ENCODE assay signal across 1 cellular context in the genomic region with DNA sequence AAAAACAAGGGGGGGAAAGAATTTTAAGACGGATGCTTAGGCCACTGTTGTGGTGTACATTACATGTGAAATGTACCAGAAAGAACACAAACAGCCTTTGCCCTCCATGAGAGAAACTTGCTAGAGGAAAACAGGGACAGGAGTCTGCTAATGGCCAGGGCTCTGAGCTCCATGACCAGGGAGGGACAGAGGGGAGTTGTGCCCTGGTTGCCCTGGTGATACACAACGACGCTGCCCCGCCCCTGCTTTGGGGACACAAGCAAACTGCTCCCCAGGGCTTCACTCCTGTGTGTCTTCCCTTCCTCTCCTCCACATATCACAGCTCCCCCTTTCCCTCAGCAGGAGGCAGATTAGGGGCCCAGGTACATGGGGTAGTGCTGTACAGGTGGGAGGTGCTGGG.
TF ChIP-seq lines count a peak whose summit lies in the region.

No MANE protein-coding gene starts in this region.

TF ChIP-seq in GM23338, 12 proteins besides CTCF, POLR2A, EP300 and RAD21 (continued from another document):
- TF ChIP-seq, protein P1, sequence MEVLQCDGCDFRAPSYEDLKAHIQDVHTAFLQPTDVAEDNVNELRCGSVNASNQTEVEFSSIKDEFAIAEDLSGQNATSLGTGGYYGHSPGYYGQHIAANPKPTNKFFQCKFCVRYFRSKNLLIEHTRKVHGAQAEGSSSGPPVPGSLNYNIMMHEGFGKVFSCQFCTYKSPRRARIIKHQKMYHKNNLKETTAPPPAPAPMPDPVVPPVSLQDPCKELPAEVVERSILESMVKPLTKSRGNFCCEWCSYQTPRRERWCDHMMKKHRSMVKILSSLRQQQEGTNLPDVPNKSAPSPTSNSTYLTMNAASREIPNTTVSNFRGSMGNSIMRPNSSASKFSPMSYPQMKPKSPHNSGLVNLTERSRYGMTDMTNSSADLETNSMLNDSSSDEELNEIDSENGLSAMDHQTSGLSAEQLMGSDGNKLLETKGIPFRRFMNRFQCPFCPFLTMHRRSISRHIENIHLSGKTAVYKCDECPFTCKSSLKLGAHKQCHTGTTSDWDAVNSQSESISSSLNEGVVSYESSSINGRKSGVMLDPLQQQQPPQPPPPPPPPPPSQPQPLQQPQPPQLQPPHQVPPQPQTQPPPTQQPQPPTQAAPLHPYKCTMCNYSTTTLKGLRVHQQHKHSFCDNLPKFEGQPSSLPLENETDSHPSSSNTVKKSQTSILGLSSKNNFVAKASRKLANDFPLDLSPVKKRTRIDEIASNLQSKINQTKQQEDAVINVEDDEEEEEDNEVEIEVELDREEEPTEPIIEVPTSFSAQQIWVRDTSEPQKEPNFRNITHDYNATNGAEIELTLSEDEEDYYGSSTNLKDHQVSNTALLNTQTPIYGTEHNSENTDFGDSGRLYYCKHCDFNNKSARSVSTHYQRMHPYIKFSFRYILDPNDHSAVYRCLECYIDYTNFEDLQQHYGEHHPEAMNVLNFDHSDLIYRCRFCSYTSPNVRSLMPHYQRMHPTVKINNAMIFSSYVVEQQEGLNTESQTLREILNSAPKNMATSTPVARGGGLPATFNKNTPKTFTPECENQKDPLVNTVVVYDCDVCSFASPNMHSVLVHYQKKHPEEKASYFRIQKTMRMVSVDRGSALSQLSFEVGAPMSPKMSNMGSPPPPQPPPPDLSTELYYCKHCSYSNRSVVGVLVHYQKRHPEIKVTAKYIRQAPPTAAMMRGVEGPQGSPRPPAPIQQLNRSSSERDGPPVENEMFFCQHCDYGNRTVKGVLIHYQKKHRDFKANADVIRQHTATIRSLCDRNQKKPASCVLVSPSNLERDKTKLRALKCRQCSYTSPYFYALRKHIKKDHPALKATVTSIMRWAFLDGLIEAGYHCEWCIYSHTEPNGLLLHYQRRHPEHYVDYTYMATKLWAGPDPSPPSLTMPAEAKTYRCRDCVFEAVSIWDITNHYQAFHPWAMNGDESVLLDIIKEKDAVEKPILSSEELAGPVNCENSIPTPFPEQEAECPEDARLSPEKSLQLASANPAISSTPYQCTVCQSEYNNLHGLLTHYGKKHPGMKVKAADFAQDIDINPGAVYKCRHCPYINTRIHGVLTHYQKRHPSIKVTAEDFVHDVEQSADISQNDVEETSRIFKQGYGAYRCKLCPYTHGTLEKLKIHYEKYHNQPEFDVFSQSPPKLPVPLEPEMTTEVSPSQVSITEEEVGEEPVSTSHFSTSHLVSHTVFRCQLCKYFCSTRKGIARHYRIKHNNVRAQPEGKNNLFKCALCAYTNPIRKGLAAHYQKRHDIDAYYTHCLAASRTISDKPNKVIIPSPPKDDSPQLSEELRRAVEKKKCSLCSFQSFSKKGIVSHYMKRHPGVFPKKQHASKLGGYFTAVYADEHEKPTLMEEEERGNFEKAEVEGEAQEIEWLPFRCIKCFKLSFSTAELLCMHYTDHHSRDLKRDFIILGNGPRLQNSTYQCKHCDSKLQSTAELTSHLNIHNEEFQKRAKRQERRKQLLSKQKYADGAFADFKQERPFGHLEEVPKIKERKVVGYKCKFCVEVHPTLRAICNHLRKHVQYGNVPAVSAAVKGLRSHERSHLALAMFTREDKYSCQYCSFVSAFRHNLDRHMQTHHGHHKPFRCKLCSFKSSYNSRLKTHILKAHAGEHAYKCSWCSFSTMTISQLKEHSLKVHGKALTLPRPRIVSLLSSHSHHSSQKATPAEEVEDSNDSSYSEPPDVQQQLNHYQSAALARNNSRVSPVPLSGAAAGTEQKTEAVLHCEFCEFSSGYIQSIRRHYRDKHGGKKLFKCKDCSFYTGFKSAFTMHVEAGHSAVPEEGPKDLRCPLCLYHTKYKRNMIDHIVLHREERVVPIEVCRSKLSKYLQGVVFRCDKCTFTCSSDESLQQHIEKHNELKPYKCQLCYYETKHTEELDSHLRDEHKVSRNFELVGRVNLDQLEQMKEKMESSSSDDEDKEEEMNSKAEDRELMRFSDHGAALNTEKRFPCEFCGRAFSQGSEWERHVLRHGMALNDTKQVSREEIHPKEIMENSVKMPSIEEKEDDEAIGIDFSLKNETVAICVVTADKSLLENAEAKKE (CRISPR knock-in tag; IDR thresholded peaks at IDR 0.05), result no peak
- no peak for TF ChIP-seq CREB1 (CRISPR knock-in tag; IDR thresholded peaks at IDR 0.05; ENCODE audit: low read depth)
